8 cellular contexts compared by ENCODE assay signal in genomic region chr12:24948816-24949722, GRCh38. TPM values are rescaled to one million over a fixed set of nuclear protein-coding genes. Genes with fewer than 3 reads are reported as not detected.
DNase-seq lines count a peak whose midpoint lies in the region; ATAC-seq and TF ChIP-seq lines count a peak whose summit lies in the region.

TSS of gene BCAT1 (minus strand) at chr12:24949101. CDS start at chr12:24948932, 169 bp downstream.

- H3K4me3 Mint-ChIP-seq in H9 (peak within 1 kb of the TSS; percentile 93 to 98), naive B cell (peak within 1 kb of the TSS; percentile 88 to 97 (median 93))

- peaks cover 2% of the 10 kb centered on the region for H3K79me1 ChIP-seq in H9 (ENCODE audit: insufficient read depth, low read depth, low read length, poor library complexity, severe bottlenecking)

- TF ChIP-seq POLR2A in suprapubic skin (IDR thresholded peaks at IDR 0.05) = no peak

- H3K14ac ChIP-seq in H9 (ENCODE audit: insufficient read depth, low read length) = peak within 1 kb of the TSS; percentile 96

- no peaks in the 10 kb centered on the region for H3K27me3 ChIP-seq in H9 (ENCODE audit: insufficient read depth, low read length)
- H3K27me3 ChIP-seq in suprapubic skin = peaks cover 19% of the 10 kb centered on the region

- peak within 1 kb of the TSS; percentile 92 for H4K91ac ChIP-seq in H9 (ENCODE audit: insufficient read length, low read depth, low read length)

- H3K9me3 ChIP-seq in H9 (ENCODE audit: control insufficient read depth, low read depth, low read length) (no peaks in the 10 kb centered on the region), suprapubic skin (no peaks in the 10 kb centered on the region)

- WGBS in H9 (ENCODE audit: extremely low coverage, insufficient read length, low lambda C conversion rate) = no CpG with 5 or more reads among the region's 48 CpGs
- 22% methylated on average over 18 of the region's 48 CpGs for WGBS in suprapubic skin

- H2BK20ac ChIP-seq in H9 (ENCODE audit: low read depth, low read length, poor library complexity, severe bottlenecking) = no peak within 1 kb of the TSS

- H3T11ph ChIP-seq in H9 (ENCODE audit: low read length) = peak within 1 kb of the TSS; percentile 81

- H2BK15ac ChIP-seq in H9 (ENCODE audit: low read depth, low read length) = 0 out of 2 replicates have a peak within 1 kb of the TSS, but pooled peaks have one; percentile 87

- H2BK120ac ChIP-seq in H9 (ENCODE audit: low read depth, low read length, poor library complexity, severe bottlenecking) = peak within 1 kb of the TSS; percentile 87

- H4K5ac ChIP-seq in H9 (ENCODE audit: insufficient read length, low read depth, low read length) = peak within 1 kb of the TSS; percentile 99

- peak within 1 kb of the TSS; percentile 52 for H2BK12ac ChIP-seq in H9 (ENCODE audit: insufficient read length, low read depth, low read length)

- H3K4me2 ChIP-seq in H9 (ENCODE audit: insufficient read depth, insufficient read length, low read length) = peak within 1 kb of the TSS; percentile 89

- peaks cover 20% of the 10 kb centered on the region for H3K79me2 ChIP-seq in H9 (ENCODE audit: insufficient read depth, low read length)

- H4K8ac ChIP-seq in H9 (replicated peaks; ENCODE audit: insufficient read length, low read depth, low read length) = peak within 1 kb of the TSS; percentile 99

- peak within 1 kb of the TSS; percentile 89 for H2BK5ac ChIP-seq in H9 (ENCODE audit: insufficient read length, low read length)

- peaks cover 56 to 74% of the 10 kb centered on the region in 2 experiments for H3K4me1 Mint-ChIP-seq in H9
- peaks cover 27 to 31% (median 31%) of the 10 kb centered on the region in 3 donors for H3K4me1 Mint-ChIP-seq in naive B cell

- H3K27ac Mint-ChIP-seq in H9 (peak within 1 kb of the TSS; percentile 99 to 100 (median 99)), naive B cell (peak within 1 kb of the TSS in 5 of 6 donors; percentile 59 to 92 (median 76))

- DNase-seq in GDM1 (lab: John Stamatoyannopoulos, UW) = peak; percentile 68
- peak; percentile 86 for DNase-seq in H9
- DNase-seq in NCI-H1694 (lab: John Stamatoyannopoulos, UW) = peak; percentile 13
- peak; percentile 26 for DNase-seq in activated CD8-positive, alpha-beta memory T cell treated with anti-CD3 and anti-CD28 coated beads, Interleukin-2, amount 50 U/mL, for 4 hours
- DNase-seq in fibroblast of mammary gland (ENCODE audit: low read depth) = peak; percentile 77
- peak; percentile 42 for DNase-seq in naive B cell
- DNase-seq in suprapubic skin (ENCODE audit: low spot score in 2 of 2) = peak; percentile 79 to 89

- H3K36me3 Mint-ChIP-seq in H9 (ENCODE audit: insufficient read depth in 1 of 3, low read depth in 3 of 3) = peaks cover 11 to 18% (median 18%) of the 10 kb centered on the region in 3 experiments
- H3K36me3 Mint-ChIP-seq in naive B cell = peaks cover 0 to 8% of the 10 kb centered on the region in 2 donors

- H3K18ac ChIP-seq in H9 (ENCODE audit: insufficient read length, low read depth, low read length) = peak within 1 kb of the TSS; percentile 98

- H3K56ac ChIP-seq in H9 (ENCODE audit: insufficient read length, low read depth, low read length) = peak within 1 kb of the TSS; percentile 93

- H3K9me3 Mint-ChIP-seq in H9 (no peaks in the 10 kb centered on the region), naive B cell (no peaks in the 10 kb centered on the region)

- H3K4ac ChIP-seq in H9 (ENCODE audit: low read depth, low read length) = peak within 1 kb of the TSS; percentile 90; the same call in 1 of the 2 replicates

- peaks cover 16% of the 10 kb centered on the region for H3K23me2 ChIP-seq in H9 (ENCODE audit: insufficient read length, low read depth, low read length, poor library complexity, severe bottlenecking)

- H3K9ac ChIP-seq in H9 (ENCODE audit: extremely low read depth, insufficient read length, low read length) = peak within 1 kb of the TSS; percentile 100

- no peak for TF ChIP-seq EP300 in suprapubic skin (IDR thresholded peaks at IDR 0.05)

- H3K23ac ChIP-seq in H9 (ENCODE audit: insufficient read length, low read depth, low read length) = peak within 1 kb of the TSS; percentile 99

- H3K27ac ChIP-seq in H9 (ENCODE audit: insufficient read length, low read depth, low read length) (peak within 1 kb of the TSS; percentile 98), suprapubic skin (no peak within 1 kb of the TSS)

- peaks cover 11% of the 10 kb centered on the region for H3K4me1 ChIP-seq in H9 (ENCODE audit: insufficient read depth, low read length)
- peaks cover 14% of the 10 kb centered on the region for H3K4me1 ChIP-seq in suprapubic skin

- no peaks in the 10 kb centered on the region for H3K36me3 ChIP-seq in suprapubic skin

- ATAC-seq in naive B cell (ENCODE audit: low read depth in 2 of 2) = peak; percentile 72 to 73
- ATAC-seq in GM18520 (IDR thresholded peaks at IDR 0.05; ENCODE audit: unreplicated experiment) = no peak

- H3K4me3 ChIP-seq in fibroblast of mammary gland (ENCODE audit: control insufficient read depth, low read depth, low read length) = peak within 1 kb of the TSS; percentile 91
- H3K4me3 ChIP-seq in suprapubic skin = peak within 1 kb of the TSS; percentile 49

- H3K27me3 Mint-ChIP-seq in H9 (ENCODE audit: low read depth) (no peaks in the 10 kb centered on the region), naive B cell (peaks cover 9 to 10% (median 10%) of the 10 kb centered on the region in 3 donors)

- TF ChIP-seq CTCF in H9 (conservative IDR thresholded peaks at IDR 0.05) = 0 out of 3 replicates have a peak, but pooled peaks have one; percentile 10
- peak; percentile 2 for TF ChIP-seq CTCF in fibroblast of mammary gland (conservative IDR thresholded peaks at IDR 0.05; ENCODE audit: control insufficient read depth, insufficient read depth, low read depth, low read length)
- TF ChIP-seq CTCF in suprapubic skin (IDR thresholded peaks at IDR 0.05) = no peak

- no peak within 1 kb of the TSS for H2AFZ ChIP-seq in H9 (ENCODE audit: low read length)

- no peaks in the 10 kb centered on the region for H4K20me1 ChIP-seq in H9 (ENCODE audit: control insufficient read depth, insufficient read depth, insufficient read length)

- H2AK5ac ChIP-seq in H9 (ENCODE audit: insufficient read length, low read length) = peak within 1 kb of the TSS; percentile 5

RNA-seq across cellular contexts. Expression of gene BCAT1, which starts in this region (rescaled TPM):
- 224 and 244 TPM in 2 replicates for total RNA-seq in H9 (2021)
- polyA plus RNA-seq in naive B cell (ENCODE audit: low read depth in 6 of 6) = 1 to 10 TPM in 4 of 6 donors, under 1 TPM in 1, not detected in 1; 0.18 to 4.9 (median 1.8) TPM
- 1 to 10 TPM in 2 of 4 donors, under 1 TPM in 2; 0.68 to 2.9 (median 1.5) TPM for total RNA-seq in suprapubic skin

Comparison
In these comparisons a context has a peak if more than half of its experiments do, and no peak if none do; other contexts are left out.
1. RNA of gene BCAT1 (total RNA-seq): 224 to 244 TPM in H9; 0.68 to 2.9 TPM in suprapubic skin; every median in the first group is over 10 times any median in the second.
2. DNase-seq: peak in every context shown above with its lines; median percentile 86 in H9; 84 in suprapubic skin; 77 in fibroblast of mammary gland; 68 in GDM1; 42 in naive B cell; 26 in activated CD8-positive, alpha-beta memory T cell treated with anti-CD3 and anti-CD28 coated beads, Interleukin-2, amount 50 U/mL, for 4 hours; 13 in NCI-H1694.
3. CTCF ChIP-seq: peak in H9 (single experiment) and fibroblast of mammary gland (single experiment); none in suprapubic skin (0 of 2).